In the genomic region with DNA sequence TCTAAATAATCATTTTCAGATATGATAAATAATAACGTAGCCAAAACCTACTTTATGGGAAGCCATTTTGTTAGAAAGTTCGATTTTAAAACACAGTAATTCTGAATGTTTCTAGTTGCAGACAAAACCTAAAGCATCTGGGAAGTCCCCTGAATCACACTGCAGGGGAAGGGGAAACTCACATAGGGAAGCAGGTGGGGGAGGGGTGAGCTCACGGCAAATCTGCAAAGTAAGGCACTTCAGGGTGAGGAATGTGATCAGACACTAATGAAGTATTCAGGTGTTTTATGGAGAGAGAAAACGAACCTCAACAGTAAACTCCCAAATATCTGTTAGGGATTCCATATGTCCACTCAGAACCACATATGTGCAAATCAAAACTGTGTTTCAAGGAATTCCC, we compare ENCODE assay signal across 24 cellular contexts.
DNase-seq lines count a peak whose midpoint lies in the region; ATAC-seq, FAIRE-seq and TF ChIP-seq lines count a peak whose summit lies in the region.
"Had no signal": no experiment of that assay in that cellular context is flagged by ENCODE, and none has a peak within 500 bp of the region (broad histone marks: within the 10 kb centered on the region; RNA-seq: fewer than 3 reads in every experiment).

No MANE protein-coding gene starts in this region.

- BruUV-seq in GM12878 (replicated peaks; lab: Mats Ljungman, UMichigan): no TSS peak

- no peak for TF ChIP-seq CTCF in GM23338 (conservative IDR thresholded peaks at IDR 0.05; ENCODE audit: low read depth in 2 of 2)
- TF ChIP-seq CTCF in GM12878 (IDR thresholded peaks at IDR 0.05 in 2 of 3, conservative IDR thresholded peaks at IDR 0.05 in 1 of 3; ENCODE audit: control insufficient read depth in 2 of 3, extremely low read depth in 1 of 3, insufficient read depth in 1 of 3, low read depth in 3 of 3, low read length in 3 of 3): no peak

- H3K4me1 Mint-ChIP-seq in GM23338: peaks cover 3% of the 10 kb centered on the region; the same call in 1 of the 3 replicates
- H3K4me1 Mint-ChIP-seq: CD8-positive, alpha-beta memory T cell had no signal

- H3K36me3 ChIP-seq in GM23338 (ENCODE audit: insufficient read depth) (no peaks in the 10 kb centered on the region), GM12878 (ENCODE audit: control insufficient read depth in 2 of 2, insufficient read depth in 2 of 2, low read length in 1 of 2) (no peaks in the 10 kb centered on the region)
- H3K36me3 ChIP-seq: MG63, Peyer's patch had no signal

- no peak overlapping the region for H3K27ac Mint-ChIP-seq in GM23338
- H3K27ac Mint-ChIP-seq: B cell; CD8-positive, alpha-beta memory T cell; T-helper 1 cell treated with Interleukin-12 subunit alpha and Interleukin-12 subunit beta and Interleukin-4 antibody, amounts not matched to agents 30 μg/mL and 1 μg/mL, for 36 hours had no signal

- TF ChIP-seq RAD21 in GM12878 (IDR thresholded peaks at IDR 0.05; ENCODE audit: insufficient read depth, low read depth, low read length): no peak

- H3K27ac ChIP-seq in GM23338 (ENCODE audit: low read depth) (no peak overlapping the region), GM12878 (ENCODE audit: control insufficient read depth, insufficient read depth) (no peak overlapping the region)
- H3K27ac ChIP-seq: C4-2B, Peyer's patch had no signal

- H4K20me1 ChIP-seq in GM23338 (replicated peaks; ENCODE audit: insufficient read depth) (no peaks in the 10 kb centered on the region), GM12878 (ENCODE audit: control insufficient read depth, insufficient read depth) (no peaks in the 10 kb centered on the region)

- no peaks in the 10 kb centered on the region for H3K9me2 ChIP-seq in GM23338 (ENCODE audit: insufficient read depth)
- H3K9me2 ChIP-seq: SK-N-SH had no signal

- H3K4me2 ChIP-seq in GM23338 (peak overlapping the region; percentile 46), GM12878 (ENCODE audit: control insufficient read depth, insufficient read depth) (peak overlapping the region; percentile 40)
- H3K4me2 ChIP-seq: SK-N-SH had no signal

- POLR2A ChIA-PET in GM12878 (lab: Charles Lee): interaction anchor here (0.9 to 1.5 kb wide), 2 partner anchors 10 to 27 kb away, joined by 3 read pairs; no protein-coding TSS in a partner anchor

- CTCF ChIA-PET in GM12878 (lab: Yijun Ruan, JAX): interaction anchor here (1.3 to 1.4 kb wide), 2 partner anchors 38 to 73 kb away, joined by 3 to 5 read pairs; no protein-coding TSS in a partner anchor

- no peaks in the 10 kb centered on the region for H3K27me3 Mint-ChIP-seq in GM23338 (ENCODE audit: insufficient read depth, low read depth, poor library complexity)
- H3K27me3 Mint-ChIP-seq: B cell had no signal

- H3K4me3 ChIP-seq in GM23338 (no peak overlapping the region), GM12878 (no peak overlapping the region)
- H3K4me3 ChIP-seq: MG63, Peyer's patch had no signal

- SMC1A ChIA-PET in GM12878 (lab: Charles Lee; ENCODE audit: uncharacterized antibody, unreplicated experiment): interaction anchor here (1.0 to 2.2 kb wide), 4 partner anchors 25 to 500 kb away, joined by 3 to 6 read pairs (median 4); no protein-coding TSS in a partner anchor

- H3K36me3 Mint-ChIP-seq in GM23338 (ENCODE audit: low read depth): no peaks in the 10 kb centered on the region
- H3K36me3 Mint-ChIP-seq: CD8-positive, alpha-beta memory T cell had no signal

- H3K4me3 Mint-ChIP-seq in GM23338: no peak overlapping the region
- H3K4me3 Mint-ChIP-seq: B cell; CD8-positive, alpha-beta memory T cell; T-helper 1 cell treated with Interleukin-12 subunit alpha and Interleukin-12 subunit beta and Interleukin-4 antibody, amounts not matched to agents 30 μg/mL and 1 μg/mL, for 36 hours had no signal

- RAD21 ChIA-PET in GM12878 (lab: Charles Lee; ENCODE audit: unreplicated experiment): interaction anchor here (1.2 kb wide), 1 partner anchor 72 kb away, joined by 3 read pairs; no protein-coding TSS in a partner anchor

- 13% methylated on average over 4 of the region's 4 CpGs for WGBS in GM12878 (ENCODE audit: insufficient coverage, insufficient replicate concordance, low lambda C conversion rate, missing lambda C conversion rate)

- no peaks in the 10 kb centered on the region for H3K79me2 ChIP-seq in GM23338 (replicated peaks; ENCODE audit: insufficient read depth)
- no peaks in the 10 kb centered on the region for H3K79me2 ChIP-seq in GM12878 (ENCODE audit: control insufficient read depth, insufficient read depth, low read length)

- H2AFZ ChIP-seq in GM23338: no peak overlapping the region
- peak overlapping the region; percentile 6; the same call in 1 of the 2 replicates for H2AFZ ChIP-seq in GM12878 (ENCODE audit: control insufficient read depth, low read depth, low read length)

- in situ Hi-C loops in GM12878 (cut with MboI): no loop called here

- ATAC-seq in GM23338 (peak; percentile 93), GM12878 (no peak), HG03342 (IDR thresholded peaks at IDR 0.05; ENCODE audit: unreplicated experiment) (no peak), GM21717 (IDR thresholded peaks at IDR 0.05; ENCODE audit: unreplicated experiment) (no peak)

- no peaks in the 10 kb centered on the region for H3F3A ChIP-seq in GM23338 (replicated peaks; ENCODE audit: low read depth)

- H3K27me3 ChIP-seq in GM23338 (ENCODE audit: insufficient read depth): no peaks in the 10 kb centered on the region
- no peaks in the 10 kb centered on the region for H3K27me3 ChIP-seq in GM12878 (replicated peaks in 1 of 2; ENCODE audit: control insufficient read depth in 2 of 2, insufficient read depth in 2 of 2, low read length in 1 of 2)
- H3K27me3 ChIP-seq: MG63, Peyer's patch had no signal

- H3K9me3 Mint-ChIP-seq in GM23338: no peaks in the 10 kb centered on the region
- H3K9me3 Mint-ChIP-seq: CD8-positive, alpha-beta memory T cell; T-helper 1 cell treated with Interleukin-12 subunit alpha and Interleukin-12 subunit beta and Interleukin-4 antibody, amounts not matched to agents 30 μg/mL and 1 μg/mL, for 36 hours had no signal

- TF ChIP-seq EP300 in GM12878 (IDR thresholded peaks at IDR 0.05; ENCODE audit: borderline replicate concordance in 1 of 2, control insufficient read depth in 1 of 2, low read depth in 2 of 2, low read length in 2 of 2): no peak

- intact Hi-C loops in GM12878 (cut with micrococcal nuclease; ENCODE audit: unreplicated experiment): no loop called here

- H3K4me1 ChIP-seq in GM23338 (ENCODE audit: insufficient read depth): peaks cover 16% of the 10 kb centered on the region
- H3K4me1 ChIP-seq in GM12878 (ENCODE audit: control insufficient read depth, insufficient read depth, low read length): peaks cover 23% of the 10 kb centered on the region
- H3K4me1 ChIP-seq: Peyer's patch had no signal

- peak; percentile 69 for DNase-seq in GM23338 (ENCODE audit: low spot score)
- no peak for DNase-seq in GM12878 (ENCODE audit: low read depth, low spot score)
- DNase-seq in iPS-NIHi7 (ENCODE audit: extremely low spot score): peak; percentile 50
- no peak for DNase-seq in DMS 273 (lab: John Stamatoyannopoulos, UW; ENCODE audit: unreplicated experiment)
- DNase-seq in erythroblast (lab: John Stamatoyannopoulos, UW): no peak
- DNase-seq: CD8-positive, alpha-beta memory T cell; DND-41; KBM-7; MG63; NCI-H1105 treated with DMSO at 0.1 percent for 48 hours; NCI-H146; NCI-H1930; NCI-H446 treated with DMSO at 0.1 percent for 48 hours; NCI-H526 treated with DMSO at 0.1 percent for 48 hours; OCI-M1; Peyer's patch; SK-N-SH; SW 1271 had no signal

- H3K9me3 ChIP-seq in GM12878 (replicated peaks; ENCODE audit: control insufficient read depth, insufficient read depth, low read length): no peaks in the 10 kb centered on the region
- H3K9me3 ChIP-seq: MG63, Peyer's patch, SK-N-SH had no signal

- no peak overlapping the region for H3K9ac ChIP-seq in GM12878 (ENCODE audit: control insufficient read depth, insufficient read depth, low read length)
- H3K9ac ChIP-seq: SK-N-SH had no signal

- no peak for TF ChIP-seq POLR2A in GM12878 (IDR thresholded peaks at IDR 0.05; ENCODE audit: low read depth, low read length)
- no peak for TF ChIP-seq POLR2A in erythroblast (IDR thresholded peaks at IDR 0.05; ENCODE audit: low read length)

- FAIRE-seq in GM12878 (lab: Jason Lieb, UNC): no peak
- FAIRE-seq: H54 had no signal

TF ChIP-seq in GM23338, 12 proteins besides CTCF, POLR2A, EP300 and RAD21 (continues in another document):
- TF ChIP-seq ZNF331 (CRISPR knock-in tag; IDR thresholded peaks at IDR 0.05; ENCODE audit: low read depth): no peak
- no peak for TF ChIP-seq NANOG (IDR thresholded peaks at IDR 0.05; ENCODE audit: borderline replicate concordance)
- no peak for TF ChIP-seq ZNF114 (CRISPR knock-in tag; IDR thresholded peaks at IDR 0.05)
- no peak for TF ChIP-seq EZH2phosphoT487 (IDR thresholded peaks at IDR 0.05; ENCODE audit: unreplicated experiment)
- no peak for TF ChIP-seq JUNB (IDR thresholded peaks at IDR 0.05; ENCODE audit: unreplicated experiment)
- TF ChIP-seq POLR2AphosphoS5 (IDR thresholded peaks at IDR 0.05; ENCODE audit: low read depth): no peak

TF ChIP-seq in GM12878, 131 proteins besides CTCF, POLR2A, EP300 and RAD21:
- no peak for TF ChIP-seq POLR2AphosphoS5 (IDR thresholded peaks at IDR 0.05; ENCODE audit: low read length)
- 0 out of 2 replicates have a peak, but pooled peaks have one; percentile 8 for TF ChIP-seq YY1 (IDR thresholded peaks at IDR 0.05; ENCODE audit: low read depth, low read length)

Comparison
In these comparisons a context has a peak if more than half of its experiments do, and no peak if none do; other contexts are left out.
1. DNase-seq: peak in GM23338 (single experiment) and iPS-NIHi7 (single experiment); none in GM12878 (single experiment), DMS 273 (single experiment) and erythroblast (0 of 2).